ENCODE assay signal across 3 cellular contexts in the genomic region with DNA sequence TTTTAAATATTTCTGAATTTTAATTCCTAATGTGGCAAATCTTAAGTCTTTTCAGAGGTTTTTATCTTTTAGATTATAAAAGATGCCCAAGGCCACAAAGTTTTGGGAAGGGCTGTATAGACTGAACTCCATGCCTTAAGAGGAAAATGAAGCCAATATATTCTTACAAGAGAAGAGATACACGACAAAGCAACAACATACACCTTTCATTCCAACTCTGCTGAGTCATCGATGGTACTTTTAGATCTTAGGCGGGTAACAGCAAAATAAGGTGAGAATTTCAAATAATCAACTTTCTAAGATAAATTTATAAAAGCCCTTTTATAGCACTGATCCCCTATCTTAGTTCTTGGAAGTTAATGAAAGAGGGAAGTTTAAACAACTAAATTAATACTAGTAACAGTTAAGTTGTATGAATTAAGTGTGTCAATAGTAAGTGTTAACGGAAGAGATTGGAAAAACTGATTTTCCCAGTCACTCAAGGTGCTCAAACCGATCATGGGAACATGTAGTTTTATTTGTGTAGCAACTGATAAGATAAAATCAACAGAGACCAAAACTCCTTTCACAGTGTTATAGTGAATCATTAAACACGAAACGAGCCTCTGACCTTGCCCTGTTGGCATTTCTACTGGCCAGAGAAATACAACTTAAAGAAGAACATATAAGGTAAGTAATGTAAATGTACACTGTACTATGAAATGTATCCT.
TF ChIP-seq lines count a peak whose summit lies in the region.

No MANE protein-coding gene starts in this region.

TF ChIP-seq in H1, 55 proteins besides CTCF, POLR2A, EP300 and RAD21:
- TF ChIP-seq MAFK (IDR thresholded peaks at IDR 0.05; ENCODE audit: low read depth, low read length) = peak; percentile 52; the same call in 1 of the 2 replicates
- TF ChIP-seq EZH2 (IDR thresholded peaks at IDR 0.05; ENCODE audit: low read depth, low read length, severe bottlenecking) = no peak
- TF ChIP-seq BACH1 (IDR thresholded peaks at IDR 0.05; ENCODE audit: low read length) = peak; percentile 73
- no peak for TF ChIP-seq KDM1A (IDR thresholded peaks at IDR 0.05; ENCODE audit: borderline replicate concordance, low read length)
- no peak for TF ChIP-seq HDAC6 (IDR thresholded peaks at IDR 0.05; ENCODE audit: low read depth, low read length)

TF ChIP-seq in liver, 16 proteins besides CTCF, POLR2A, EP300 and RAD21:
- TF ChIP-seq NR2F2 (IDR thresholded peaks at IDR 0.05) = peak; percentile 58
- TF ChIP-seq, protein P1, sequence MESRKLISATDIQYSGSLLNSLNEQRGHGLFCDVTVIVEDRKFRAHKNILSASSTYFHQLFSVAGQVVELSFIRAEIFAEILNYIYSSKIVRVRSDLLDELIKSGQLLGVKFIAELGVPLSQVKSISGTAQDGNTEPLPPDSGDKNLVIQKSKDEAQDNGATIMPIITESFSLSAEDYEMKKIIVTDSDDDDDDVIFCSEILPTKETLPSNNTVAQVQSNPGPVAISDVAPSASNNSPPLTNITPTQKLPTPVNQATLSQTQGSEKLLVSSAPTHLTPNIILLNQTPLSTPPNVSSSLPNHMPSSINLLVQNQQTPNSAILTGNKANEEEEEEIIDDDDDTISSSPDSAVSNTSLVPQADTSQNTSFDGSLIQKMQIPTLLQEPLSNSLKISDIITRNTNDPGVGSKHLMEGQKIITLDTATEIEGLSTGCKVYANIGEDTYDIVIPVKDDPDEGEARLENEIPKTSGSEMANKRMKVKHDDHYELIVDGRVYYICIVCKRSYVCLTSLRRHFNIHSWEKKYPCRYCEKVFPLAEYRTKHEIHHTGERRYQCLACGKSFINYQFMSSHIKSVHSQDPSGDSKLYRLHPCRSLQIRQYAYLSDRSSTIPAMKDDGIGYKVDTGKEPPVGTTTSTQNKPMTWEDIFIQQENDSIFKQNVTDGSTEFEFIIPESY (IDR thresholded peaks at IDR 0.05) = peak; percentile 48
- TF ChIP-seq GABPA (IDR thresholded peaks at IDR 0.05 in 1 of 2, conservative IDR thresholded peaks at IDR 0.05 in 1 of 2) = no peak
- TF ChIP-seq SP1 (IDR thresholded peaks at IDR 0.05) = peak; percentile 82
- TF ChIP-seq, protein P2, sequence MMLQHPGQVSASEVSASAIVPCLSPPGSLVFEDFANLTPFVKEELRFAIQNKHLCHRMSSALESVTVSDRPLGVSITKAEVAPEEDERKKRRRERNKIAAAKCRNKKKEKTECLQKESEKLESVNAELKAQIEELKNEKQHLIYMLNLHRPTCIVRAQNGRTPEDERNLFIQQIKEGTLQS (IDR thresholded peaks at IDR 0.05) = no peak
- TF ChIP-seq FOXA2 (IDR thresholded peaks at IDR 0.05) = peak; percentile 86
- TF ChIP-seq JUND (IDR thresholded peaks at IDR 0.05) = peak; percentile 80
- peak; percentile 49 for TF ChIP-seq YY1 (IDR thresholded peaks at IDR 0.05)
- TF ChIP-seq, protein P3, sequence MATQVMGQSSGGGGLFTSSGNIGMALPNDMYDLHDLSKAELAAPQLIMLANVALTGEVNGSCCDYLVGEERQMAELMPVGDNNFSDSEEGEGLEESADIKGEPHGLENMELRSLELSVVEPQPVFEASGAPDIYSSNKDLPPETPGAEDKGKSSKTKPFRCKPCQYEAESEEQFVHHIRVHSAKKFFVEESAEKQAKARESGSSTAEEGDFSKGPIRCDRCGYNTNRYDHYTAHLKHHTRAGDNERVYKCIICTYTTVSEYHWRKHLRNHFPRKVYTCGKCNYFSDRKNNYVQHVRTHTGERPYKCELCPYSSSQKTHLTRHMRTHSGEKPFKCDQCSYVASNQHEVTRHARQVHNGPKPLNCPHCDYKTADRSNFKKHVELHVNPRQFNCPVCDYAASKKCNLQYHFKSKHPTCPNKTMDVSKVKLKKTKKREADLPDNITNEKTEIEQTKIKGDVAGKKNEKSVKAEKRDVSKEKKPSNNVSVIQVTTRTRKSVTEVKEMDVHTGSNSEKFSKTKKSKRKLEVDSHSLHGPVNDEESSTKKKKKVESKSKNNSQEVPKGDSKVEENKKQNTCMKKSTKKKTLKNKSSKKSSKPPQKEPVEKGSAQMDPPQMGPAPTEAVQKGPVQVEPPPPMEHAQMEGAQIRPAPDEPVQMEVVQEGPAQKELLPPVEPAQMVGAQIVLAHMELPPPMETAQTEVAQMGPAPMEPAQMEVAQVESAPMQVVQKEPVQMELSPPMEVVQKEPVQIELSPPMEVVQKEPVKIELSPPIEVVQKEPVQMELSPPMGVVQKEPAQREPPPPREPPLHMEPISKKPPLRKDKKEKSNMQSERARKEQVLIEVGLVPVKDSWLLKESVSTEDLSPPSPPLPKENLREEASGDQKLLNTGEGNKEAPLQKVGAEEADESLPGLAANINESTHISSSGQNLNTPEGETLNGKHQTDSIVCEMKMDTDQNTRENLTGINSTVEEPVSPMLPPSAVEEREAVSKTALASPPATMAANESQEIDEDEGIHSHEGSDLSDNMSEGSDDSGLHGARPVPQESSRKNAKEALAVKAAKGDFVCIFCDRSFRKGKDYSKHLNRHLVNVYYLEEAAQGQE (IDR thresholded peaks at IDR 0.05) = peak; percentile 58
- TF ChIP-seq HNF4A (conservative IDR thresholded peaks at IDR 0.05) = peak; percentile 62 to 78
- peak; percentile 93 for TF ChIP-seq TAF1 (conservative IDR thresholded peaks at IDR 0.05)
- TF ChIP-seq FOXA1 (IDR thresholded peaks at IDR 0.05) = peak; percentile 74
- TF ChIP-seq, protein P4, sequence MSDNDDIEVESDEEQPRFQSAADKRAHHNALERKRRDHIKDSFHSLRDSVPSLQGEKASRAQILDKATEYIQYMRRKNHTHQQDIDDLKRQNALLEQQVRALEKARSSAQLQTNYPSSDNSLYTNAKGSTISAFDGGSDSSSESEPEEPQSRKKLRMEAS (IDR thresholded peaks at IDR 0.05) = peak; percentile 52
- TF ChIP-seq HNF4G (IDR thresholded peaks at IDR 0.05) = peak; percentile 47
- TF ChIP-seq RXRA (IDR thresholded peaks at IDR 0.05) = peak; percentile 38 to 72
- TF ChIP-seq EGR1 (IDR thresholded peaks at IDR 0.05; ENCODE audit: low read depth in 2 of 2) = no peak

TF ChIP-seq in SK-N-SH treated with all-trans-retinoic acid at 6 μM for 48 hours, 23 proteins besides CTCF, POLR2A, EP300 and RAD21:
- TF ChIP-seq TOX (CRISPR knock-in tag; IDR thresholded peaks at IDR 0.05; ENCODE audit: borderline replicate concordance) (no peak), TCF4 (CRISPR knock-in tag; IDR thresholded peaks at IDR 0.05; ENCODE audit: borderline replicate concordance) (no peak), ZNF8 (CRISPR knock-in tag; IDR thresholded peaks at IDR 0.05) (no peak), ZC3H10 (CRISPR knock-in tag; IDR thresholded peaks at IDR 0.05) (no peak), OSR1 (CRISPR knock-in tag; IDR thresholded peaks at IDR 0.05) (no peak), BACH2 (CRISPR knock-in tag; IDR thresholded peaks at IDR 0.05; ENCODE audit: borderline replicate concordance) (no peak), ZNF565 (CRISPR knock-in tag; conservative IDR thresholded peaks at IDR 0.05; ENCODE audit: low read depth) (no peak)
- TF ChIP-seq, protein P5, sequence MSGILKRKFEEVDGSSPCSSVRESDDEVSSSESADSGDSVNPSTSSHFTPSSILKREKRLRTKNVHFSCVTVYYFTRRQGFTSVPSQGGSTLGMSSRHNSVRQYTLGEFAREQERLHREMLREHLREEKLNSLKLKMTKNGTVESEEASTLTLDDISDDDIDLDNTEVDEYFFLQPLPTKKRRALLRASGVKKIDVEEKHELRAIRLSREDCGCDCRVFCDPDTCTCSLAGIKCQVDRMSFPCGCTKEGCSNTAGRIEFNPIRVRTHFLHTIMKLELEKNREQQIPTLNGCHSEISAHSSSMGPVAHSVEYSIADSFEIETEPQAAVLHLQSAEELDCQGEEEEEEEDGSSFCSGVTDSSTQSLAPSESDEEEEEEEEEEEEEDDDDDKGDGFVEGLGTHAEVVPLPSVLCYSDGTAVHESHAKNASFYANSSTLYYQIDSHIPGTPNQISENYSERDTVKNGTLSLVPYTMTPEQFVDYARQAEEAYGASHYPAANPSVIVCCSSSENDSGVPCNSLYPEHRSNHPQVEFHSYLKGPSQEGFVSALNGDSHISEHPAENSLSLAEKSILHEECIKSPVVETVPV (CRISPR knock-in tag; IDR thresholded peaks at IDR 0.05) = no peak
- TF ChIP-seq, protein P6, sequence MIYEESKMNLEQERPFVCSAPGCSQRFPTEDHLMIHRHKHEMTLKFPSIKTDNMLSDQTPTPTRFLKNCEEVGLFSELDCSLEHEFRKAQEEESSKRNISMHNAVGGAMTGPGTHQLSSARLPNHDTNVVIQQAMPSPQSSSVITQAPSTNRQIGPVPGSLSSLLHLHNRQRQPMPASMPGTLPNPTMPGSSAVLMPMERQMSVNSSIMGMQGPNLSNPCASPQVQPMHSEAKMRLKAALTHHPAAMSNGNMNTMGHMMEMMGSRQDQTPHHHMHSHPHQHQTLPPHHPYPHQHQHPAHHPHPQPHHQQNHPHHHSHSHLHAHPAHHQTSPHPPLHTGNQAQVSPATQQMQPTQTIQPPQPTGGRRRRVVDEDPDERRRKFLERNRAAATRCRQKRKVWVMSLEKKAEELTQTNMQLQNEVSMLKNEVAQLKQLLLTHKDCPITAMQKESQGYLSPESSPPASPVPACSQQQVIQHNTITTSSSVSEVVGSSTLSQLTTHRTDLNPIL (CRISPR knock-in tag; IDR thresholded peaks at IDR 0.05; ENCODE audit: low read depth) = no peak
